ENCODE assay signal across 2 cellular contexts in the genomic region with DNA sequence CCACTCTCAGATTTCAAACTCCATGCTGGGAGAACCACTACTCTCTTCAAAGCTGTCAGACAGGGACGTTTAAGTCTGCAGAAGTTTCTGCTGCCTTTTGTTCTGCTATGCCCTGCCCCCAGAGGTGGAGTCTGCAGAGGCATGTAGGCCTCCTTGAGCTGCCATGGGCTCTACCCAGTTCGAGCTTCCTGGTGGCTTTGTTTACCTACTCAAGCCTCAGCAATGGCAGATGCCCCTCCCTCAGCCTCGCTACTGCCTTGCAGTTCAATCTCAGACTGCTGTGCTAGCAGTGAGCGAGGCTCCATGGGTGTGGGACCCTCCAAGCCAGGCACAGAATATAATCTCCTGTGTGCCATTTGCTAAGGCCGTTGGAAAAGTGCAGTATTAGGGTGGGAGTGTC. TPM values are rescaled to one million over a fixed set of nuclear protein-coding genes. Genes with fewer than 3 reads are reported as not detected.
"Had no signal": no experiment of that assay in that cellular context is flagged by ENCODE, and none has a peak within 500 bp of the region (broad histone marks: within the 10 kb centered on the region; RNA-seq: fewer than 3 reads in every experiment).

No MANE protein-coding gene starts in this region.

RNA-seq across cellular contexts. Expression of a gene that starts 51.4 kb away (rescaled TPM):
- total RNA-seq: mononuclear cell; naive thymus-derived CD4-positive, alpha-beta T cell had no signal
- polyA plus RNA-seq: naive thymus-derived CD4-positive, alpha-beta T cell had no signal
